In genomic region chr13:38180670-38181069, GRCh38 we compare ENCODE assay signal across 9 cellular contexts.
A peak's percentile ranks its signal among the peaks of the same experiment; 100 is the strongest.
DNase-seq lines count a peak whose midpoint lies in the region; ATAC-seq and TF ChIP-seq lines count a peak whose summit lies in the region.
"Had no signal": no experiment of that assay in that cellular context is flagged by ENCODE, and none has a peak within 500 bp of the region (broad histone marks: within the 10 kb centered on the region; RNA-seq: fewer than 3 reads in every experiment).

No MANE protein-coding gene starts in this region.

- peak; percentile 67 for ATAC-seq in HG02623 (IDR thresholded peaks at IDR 0.05; ENCODE audit: unreplicated experiment)

- H3K36me3 ChIP-seq in SU-DHL-6 (ENCODE audit: low read length) (no peaks in the 10 kb centered on the region), brain microvascular endothelial cell (replicated peaks) (no peaks in the 10 kb centered on the region)

- H3K27ac Mint-ChIP-seq in activated T-cell treated with anti-CD3 and anti-CD28 coated beads, Interleukin-2, amount 50 U/mL, for 24 hours: peak overlapping the region; percentile 19
- no peak overlapping the region for H3K27ac Mint-ChIP-seq in osteocyte (ENCODE audit: unreplicated experiment)

- no peaks in the 10 kb centered on the region for H3K79me2 ChIP-seq in SU-DHL-6 (ENCODE audit: insufficient read depth, low read length)

- H2AFZ ChIP-seq in SU-DHL-6 (ENCODE audit: low read depth, low read length, severe bottlenecking): no peak overlapping the region

- H3K27ac ChIP-seq in SU-DHL-6 (ENCODE audit: low read depth, low read length) (no peak overlapping the region), brain microvascular endothelial cell (no peak overlapping the region)

- H3K27me3 ChIP-seq in SU-DHL-6 (ENCODE audit: low read length): no peaks in the 10 kb centered on the region
- H3K27me3 ChIP-seq in brain microvascular endothelial cell (replicated peaks): no peaks in the 10 kb centered on the region

- no peak for DNase-seq in activated T-cell treated with anti-CD3 and anti-CD28 coated beads, Interleukin-2, amount 50 U/mL, for 24 hours
- DNase-seq in activated T-cell treated with anti-CD3 and anti-CD28 coated beads, Interleukin-2, amount 50 U/mL, for 48 hours: no peak
- DNase-seq in osteocyte (ENCODE audit: extremely low spot score, unreplicated experiment): no peak
- no peak for DNase-seq in DMS114 treated with DMSO at 0.1 percent for 48 hours (lab: John Stamatoyannopoulos, UW; ENCODE audit: unreplicated experiment)
- DNase-seq in activated CD8-positive, alpha-beta memory T cell treated with anti-CD3 and anti-CD28 coated beads for 24 hours: no peak
- DNase-seq in brain microvascular endothelial cell: no peak
- DNase-seq: NCI-H2029 treated with DMSO at 0.1 percent for 48 hours had no signal

- peak overlapping the region; percentile 31 for H3K4me2 ChIP-seq in SU-DHL-6 (ENCODE audit: low read depth, low read length, poor library complexity, severe bottlenecking)

- no peak for TF ChIP-seq CTCF in SU-DHL-6 (IDR thresholded peaks at IDR 0.05; ENCODE audit: insufficient read depth, low read length, poor library complexity, severe bottlenecking)
- TF ChIP-seq CTCF in osteocyte (IDR thresholded peaks at IDR 0.05): no peak
- TF ChIP-seq CTCF in brain microvascular endothelial cell (IDR thresholded peaks at IDR 0.05; ENCODE audit: low read depth, low read length, missing control alignments): no peak

- peak overlapping the region; percentile 55 for H3K4me3 Mint-ChIP-seq in activated T-cell treated with anti-CD3 and anti-CD28 coated beads, Interleukin-2, amount 50 U/mL, for 24 hours
- H3K4me3 Mint-ChIP-seq in osteocyte (ENCODE audit: unreplicated experiment): peak overlapping the region; percentile 5

- H3K36me3 Mint-ChIP-seq in activated T-cell treated with anti-CD3 and anti-CD28 coated beads, Interleukin-2, amount 50 U/mL, for 24 hours (ENCODE audit: low read depth): no peaks in the 10 kb centered on the region
- H3K36me3 Mint-ChIP-seq in osteocyte (ENCODE audit: unreplicated experiment): no peaks in the 10 kb centered on the region

- H3F3A ChIP-seq in SU-DHL-6 (ENCODE audit: insufficient read depth): no peaks in the 10 kb centered on the region

- no peaks in the 10 kb centered on the region for H3K27me3 Mint-ChIP-seq in activated T-cell treated with anti-CD3 and anti-CD28 coated beads, Interleukin-2, amount 50 U/mL, for 24 hours
- H3K27me3 Mint-ChIP-seq in osteocyte (ENCODE audit: unreplicated experiment): no peaks in the 10 kb centered on the region

- H3K4me3 ChIP-seq in SU-DHL-6 (ENCODE audit: insufficient read depth, low read length, poor library complexity, severe bottlenecking): no peak overlapping the region
- no peak overlapping the region for H3K4me3 ChIP-seq in brain microvascular endothelial cell (ENCODE audit: low read depth, low read length)

- H3K9me3 ChIP-seq in SU-DHL-6 (ENCODE audit: insufficient read depth, low read length): no peaks in the 10 kb centered on the region

- peaks cover 14% of the 10 kb centered on the region for H3K4me1 Mint-ChIP-seq in activated T-cell treated with anti-CD3 and anti-CD28 coated beads, Interleukin-2, amount 50 U/mL, for 24 hours (ENCODE audit: low read depth)
- H3K4me1 Mint-ChIP-seq in osteocyte (ENCODE audit: unreplicated experiment): peaks cover 10% of the 10 kb centered on the region

- in situ Hi-C loops in brain microvascular endothelial cell (cut with HindIII; ENCODE audit: low pct_ligation_motif_present, low sequenced_read_pairs): no loop called here

- no peaks in the 10 kb centered on the region for H4K20me1 ChIP-seq in SU-DHL-6 (ENCODE audit: low read depth, low read length)

- no peaks in the 10 kb centered on the region for H3K9me3 Mint-ChIP-seq in activated T-cell treated with anti-CD3 and anti-CD28 coated beads, Interleukin-2, amount 50 U/mL, for 24 hours
- H3K9me3 Mint-ChIP-seq in osteocyte (ENCODE audit: unreplicated experiment): no peaks in the 10 kb centered on the region

- no peak overlapping the region for H3K9ac ChIP-seq in SU-DHL-6 (ENCODE audit: low read length)

- H3K9me2 ChIP-seq in SU-DHL-6 (replicated peaks; ENCODE audit: insufficient read depth, low read length): no peaks in the 10 kb centered on the region
